Comparison of ENCODE assay signal across 8 cellular contexts in genomic region chr19:57241181-57241580, GRCh38. TPM values are rescaled to one million over a fixed set of nuclear protein-coding genes. Genes with fewer than 3 reads are reported as not detected.
DNase-seq lines count a peak whose midpoint lies in the region; ATAC-seq lines count a peak whose summit lies in the region.

No MANE protein-coding gene starts in this region.

- H3K27ac ChIP-seq in duodenal mucosa (ENCODE audit: low read depth, low read length) = peak overlapping the region; percentile 95

- peak; percentile 49 for DNase-seq in EH (ENCODE audit: low read depth)
- no peak for DNase-seq in NT2/D1 (ENCODE audit: low read depth, low spot score)
- DNase-seq in myocyte (ENCODE audit: low read depth) = peak; percentile 9
- DNase-seq in occipital lobe (lab: John Stamatoyannopoulos, UW) = no peak
- no peak for DNase-seq in NCI-H2171 treated with DMSO at 0.1 percent for 48 hours (lab: John Stamatoyannopoulos, UW)
- no peak for DNase-seq in NCI-H1436 (lab: John Stamatoyannopoulos, UW)

- ATAC-seq in HG03565 (IDR thresholded peaks at IDR 0.05; ENCODE audit: unreplicated experiment) = no peak

- H3K4me1 ChIP-seq in NT2/D1 (ENCODE audit: insufficient read depth, insufficient read length) (no peaks in the 10 kb centered on the region), duodenal mucosa (ENCODE audit: control insufficient read depth in 1 of 2, insufficient read depth in 2 of 2, low read length in 2 of 2) (peaks cover 19 to 20% of the 10 kb centered on the region in 2 donors)

- H3K36me3 ChIP-seq in NT2/D1 (ENCODE audit: insufficient read depth, insufficient read length, low read length) (peaks cover 26% of the 10 kb centered on the region), duodenal mucosa (ENCODE audit: control insufficient read depth in 1 of 2, insufficient read depth in 2 of 2, low read length in 2 of 2) (peaks cover 7 to 23% of the 10 kb centered on the region in 2 donors)

- H3K9ac ChIP-seq in NT2/D1 (ENCODE audit: insufficient read length, low read depth) = peak overlapping the region; percentile 97
- H3K9ac ChIP-seq in duodenal mucosa (ENCODE audit: low read depth in 1 of 2, low read length in 2 of 2) = peak overlapping the region; percentile 98

- H3K9me3 ChIP-seq in NT2/D1 (ENCODE audit: insufficient read depth, low read length) (no peaks in the 10 kb centered on the region), duodenal mucosa (ENCODE audit: control insufficient read depth in 1 of 2, low read length in 2 of 2) (no peaks in the 10 kb centered on the region)

- no peaks in the 10 kb centered on the region for H3K27me3 ChIP-seq in NT2/D1 (ENCODE audit: insufficient read depth, insufficient read length)
- H3K27me3 ChIP-seq in duodenal mucosa (ENCODE audit: control insufficient read depth in 1 of 2, insufficient read depth in 2 of 2, low read length in 2 of 2) = no peaks in the 10 kb centered on the region

- peak overlapping the region; percentile 84 for H3K4me3 ChIP-seq in NT2/D1 (ENCODE audit: insufficient read length, low read depth)
- H3K4me3 ChIP-seq in duodenal mucosa (ENCODE audit: low read depth in 1 of 2, low read length in 2 of 2) = peak overlapping the region; percentile 98 to 99

RNA-seq across cellular contexts. Expression of gene ZNF805, which starts 0.7 kb away (rescaled TPM):
- total RNA-seq in myocyte (16.0 and 16.9 TPM in 2 replicates), occipital lobe (34.2 TPM)
- 4.0 TPM for polyA plus RNA-seq in myocyte (2012)

RNA-seq across cellular contexts. Expression of gene AURKC, which starts 10.4 kb away (rescaled TPM):
- total RNA-seq in myocyte (not detected in 2 replicates), occipital lobe (1.1 TPM)
- polyA plus RNA-seq in myocyte (2012) = 1.7 TPM

RNA-seq across cellular contexts. Expression of gene ZNF460, which starts 39.1 kb away (rescaled TPM):
- total RNA-seq in myocyte (59.7 and 69.2 TPM in 2 replicates), occipital lobe (155 TPM)
- polyA plus RNA-seq in myocyte (2012) = 7.3 TPM

RNA-seq across cellular contexts. Expression of gene ZNF264, which starts 49.9 kb away (rescaled TPM):
- total RNA-seq in myocyte = 24.1 and 29.2 TPM in 2 replicates
- 8.4 TPM for polyA plus RNA-seq in myocyte (2012)
- total RNA-seq in occipital lobe = 27.5 TPM

Comparison
In these comparisons a context has a peak if more than half of its experiments do, and no peak if none do; other contexts are left out.
1. DNase-seq: peak in EH (single experiment) and myocyte (single experiment); none in NT2/D1 (single experiment), occipital lobe (single experiment), NCI-H2171 treated with DMSO at 0.1 percent for 48 hours (single experiment) and NCI-H1436 (single experiment).